Comparison of ENCODE assay signal across 15 cellular contexts in the genomic region with DNA sequence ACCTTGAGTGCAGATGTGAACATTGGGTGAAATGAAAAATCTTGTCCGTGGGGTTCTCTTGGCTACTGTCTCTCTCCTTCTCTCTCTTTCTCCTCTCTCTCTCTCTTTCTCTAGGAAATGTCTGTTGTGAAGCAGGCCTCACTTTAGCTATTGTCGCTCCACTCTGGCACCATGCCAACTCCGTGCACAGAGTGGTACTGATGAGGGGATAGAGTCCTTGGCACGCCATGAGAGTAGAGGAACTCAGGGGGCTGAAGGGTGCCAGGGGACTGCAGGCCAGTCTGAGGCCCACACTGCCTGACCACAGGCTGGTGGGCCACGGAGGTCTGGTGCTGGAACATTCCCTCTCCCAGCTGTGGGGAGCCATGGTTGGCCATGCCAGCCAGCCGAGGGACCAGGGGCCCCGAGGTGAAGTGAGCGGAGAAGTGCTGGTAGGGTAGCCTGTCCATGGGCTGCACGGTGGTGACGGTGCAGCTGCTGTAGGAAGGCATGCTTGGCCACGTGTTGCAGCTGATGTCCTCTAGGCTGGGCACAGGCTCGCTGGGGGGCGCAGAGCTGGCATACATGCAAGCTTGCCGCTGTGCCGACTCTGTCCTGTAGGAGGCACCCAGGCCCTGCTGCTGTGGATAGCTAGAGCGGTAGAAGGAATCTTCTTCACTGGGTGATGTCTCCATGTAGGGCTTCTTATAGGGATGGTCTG. TPM values are rescaled to one million over a fixed set of nuclear protein-coding genes. Genes with fewer than 3 reads are reported as not detected.
DNase-seq lines count a peak whose midpoint lies in the region; ATAC-seq and TF ChIP-seq lines count a peak whose summit lies in the region.
"Had no signal": no experiment of that assay in that cellular context is flagged by ENCODE, and none has a peak within 500 bp of the region (broad histone marks: within the 10 kb centered on the region; RNA-seq: fewer than 3 reads in every experiment).

No MANE protein-coding gene starts in this region.

- no TSS peak for BruUV-seq in mammary epithelial cell (replicated peaks; lab: Mats Ljungman, UMichigan)

- TF ChIP-seq CTCF in GM12875 (IDR thresholded peaks at IDR 0.05; ENCODE audit: borderline replicate concordance, insufficient read depth, low read depth, low read length) (peak; percentile 56), mammary epithelial cell (conservative IDR thresholded peaks at IDR 0.05 in 1 of 2, IDR thresholded peaks at IDR 0.05 in 1 of 2; ENCODE audit: extremely low read depth in 1 of 2, insufficient read depth in 1 of 2, low read depth in 1 of 2, low read length in 2 of 2) (no peak)

- H3K4me3 Mint-ChIP-seq in T-helper 17 cell: no peak overlapping the region
- H3K4me3 Mint-ChIP-seq: activated CD8-positive, alpha-beta memory T cell treated with anti-CD3 and anti-CD28 coated beads, Interleukin-2, amount 10 ng/mL, durations not matched to agents 7 days and 5 days; CD4-positive, alpha-beta memory T cell had no signal

- no peak overlapping the region for H3K4me2 ChIP-seq in mammary epithelial cell (ENCODE audit: insufficient read depth, low read depth, low read length)

- no peak overlapping the region for H3K4me3 ChIP-seq in GM12875 (ENCODE audit: low read depth, low read length)
- no peak overlapping the region for H3K4me3 ChIP-seq in right cardiac atrium (ENCODE audit: low read length)
- H3K4me3 ChIP-seq in mammary epithelial cell (replicated peaks in 1 of 3; ENCODE audit: insufficient read depth in 1 of 3, low read depth in 2 of 3, low read length in 3 of 3): no peak overlapping the region

- no peak overlapping the region for H3K27ac Mint-ChIP-seq in T-helper 17 cell
- H3K27ac Mint-ChIP-seq: activated CD8-positive, alpha-beta memory T cell treated with anti-CD3 and anti-CD28 coated beads, Interleukin-2, amount 10 ng/mL, durations not matched to agents 7 days and 5 days; CD4-positive, alpha-beta memory T cell had no signal

- H3K36me3 ChIP-seq in mammary epithelial cell (ENCODE audit: insufficient read depth, low read length): no peaks in the 10 kb centered on the region

- intact Hi-C loops in right cardiac atrium (cut with DNase I): loop anchor here in 1 of 4 donors (10.0 kb wide), 1 partner anchor 191 kb away; no protein-coding TSS in a partner anchor
- intact Hi-C loops in mammary epithelial cell (cut with micrococcal nuclease): no loop called here

- no peak overlapping the region for H3K9ac ChIP-seq in mammary epithelial cell (ENCODE audit: insufficient read depth, low read length)

- dilution Hi-C loops in mammary epithelial cell (cut with HindIII; ENCODE audit: low sequenced_read_pairs): no loop called here

- no peaks in the 10 kb centered on the region for H3K36me3 Mint-ChIP-seq in T-helper 17 cell (ENCODE audit: low read depth)
- H3K36me3 Mint-ChIP-seq: activated CD8-positive, alpha-beta memory T cell treated with anti-CD3 and anti-CD28 coated beads, Interleukin-2, amount 10 ng/mL, durations not matched to agents 7 days and 5 days; CD4-positive, alpha-beta memory T cell had no signal

- ATAC-seq in right cardiac atrium (peak; percentile 52 to 56), HG03439 (IDR thresholded peaks at IDR 0.05; ENCODE audit: unreplicated experiment) (no peak), T-helper 17 cell (no peak)
- ATAC-seq: activated CD8-positive, alpha-beta memory T cell treated with anti-CD3 and anti-CD28 coated beads, Interleukin-2, amount 10 ng/mL, durations not matched to agents 7 days and 5 days had no signal

- CTCF ChIA-PET in mammary epithelial cell (lab: Charles Lee; ENCODE audit: low non-redundant PET): no interaction called here

- DNase-seq in ACHN: peak; percentile 57
- peak; percentile 17 for DNase-seq in RPMI8226
- DNase-seq in right cardiac atrium: peak in 2 of 3 donors; percentile 69 to 72
- no peak for DNase-seq in mammary epithelial cell
- no peak for DNase-seq in NCI-H524 (lab: John Stamatoyannopoulos, UW)
- no peak for DNase-seq in T-helper 17 cell
- DNase-seq: activated CD8-positive, alpha-beta memory T cell treated with anti-CD3 and anti-CD28 coated beads, Interleukin-2, amount 10 ng/mL, durations not matched to agents 7 days and 5 days; aorta; CD4-positive, alpha-beta memory T cell; NCI-H510A treated with DMSO at 0.1 percent for 48 hours had no signal

- H4K20me1 ChIP-seq in mammary epithelial cell (ENCODE audit: insufficient read depth, low read length): no peaks in the 10 kb centered on the region

- H3K27me3 ChIP-seq in right cardiac atrium (ENCODE audit: control insufficient read depth, insufficient read depth): no peaks in the 10 kb centered on the region
- H3K27me3 ChIP-seq in mammary epithelial cell (ENCODE audit: insufficient read depth, low read length): no peaks in the 10 kb centered on the region

- H3K9me3 ChIP-seq in right cardiac atrium (ENCODE audit: control insufficient read depth, low read length) (no peaks in the 10 kb centered on the region), mammary epithelial cell (replicated peaks; ENCODE audit: insufficient read depth, low read length) (peaks cover 17% of the 10 kb centered on the region), T-helper 17 cell (ENCODE audit: control insufficient read depth, low read length, poor library complexity, severe bottlenecking) (no peaks in the 10 kb centered on the region)

- H3K4me1 ChIP-seq in right cardiac atrium (ENCODE audit: control insufficient read depth, insufficient read depth, low read length): no peaks in the 10 kb centered on the region
- no peaks in the 10 kb centered on the region for H3K4me1 ChIP-seq in mammary epithelial cell (ENCODE audit: insufficient read depth, low read length)

- no peak overlapping the region for H2AFZ ChIP-seq in mammary epithelial cell (ENCODE audit: low read depth, low read length)

- in situ Hi-C loops in ACHN (cut with HindIII; ENCODE audit: low pct_ligation_motif_present, low pct_unique_long_range_greater_than_20kb, low sequenced_read_pairs): no loop called here
- in situ Hi-C loops in mammary epithelial cell (cut with MboI; ENCODE audit: low sequenced_read_pairs in 2 of 2): no loop called here

- H3K27ac ChIP-seq in right cardiac atrium (ENCODE audit: low read length) (no peak overlapping the region), mammary epithelial cell (ENCODE audit: insufficient read depth, low read depth, low read length) (no peak overlapping the region)

- H3K4me1 Mint-ChIP-seq in T-helper 17 cell: no peaks in the 10 kb centered on the region
- H3K4me1 Mint-ChIP-seq: activated CD8-positive, alpha-beta memory T cell treated with anti-CD3 and anti-CD28 coated beads, Interleukin-2, amount 10 ng/mL, durations not matched to agents 7 days and 5 days; CD4-positive, alpha-beta memory T cell had no signal

- H3K27me3 Mint-ChIP-seq in T-helper 17 cell: peaks cover 5% of the 10 kb centered on the region
- H3K27me3 Mint-ChIP-seq: activated CD8-positive, alpha-beta memory T cell treated with anti-CD3 and anti-CD28 coated beads, Interleukin-2, amount 10 ng/mL, durations not matched to agents 7 days and 5 days had no signal

- 55% methylated on average over 16 of the region's 16 CpGs for WGBS in right cardiac atrium
- WGBS in mammary epithelial cell (ENCODE audit: low coverage, missing lambda C conversion rate): 74% methylated on average over 11 of the region's 16 CpGs

- H3K79me2 ChIP-seq in mammary epithelial cell (ENCODE audit: insufficient read depth, low read length): no peaks in the 10 kb centered on the region

RNA-seq across cellular contexts. Expression of a gene that starts 50.4 kb away (rescaled TPM):
- 100 to 1,000 TPM; 181 to 275 (median 191) TPM for total RNA-seq in right cardiac atrium
- polyA plus RNA-seq in right cardiac atrium: 97.3 TPM
- total RNA-seq in mammary epithelial cell: not detected
- not detected for polyA plus RNA-seq in mammary epithelial cell
- not detected for polyA minus RNA-seq in mammary epithelial cell
- not detected for total RNA-seq in T-helper 17 cell
- total RNA-seq: activated CD8-positive, alpha-beta memory T cell treated with anti-CD3 and anti-CD28 coated beads, Interleukin-2, amount 10 ng/mL, durations not matched to agents 7 days and 5 days; CD4-positive, alpha-beta memory T cell; endothelial cell of umbilical vein; T-helper 1 cell treated with Interleukin-12 subunit alpha and Interleukin-12 subunit beta and Interleukin-4 antibody, amounts not matched to agents 30 ng/mL and 1 ng/mL, for 36 hours had no signal
- polyA plus RNA-seq: CD4-positive, alpha-beta memory T cell; endothelial cell of umbilical vein; neural cell had no signal

Comparison
In these comparisons a context has a peak if more than half of its experiments do, and no peak if none do; other contexts are left out.
1. DNase-seq: peak in ACHN (single experiment), RPMI8226 (single experiment) and right cardiac atrium (2 of 3); none in mammary epithelial cell (single experiment), NCI-H524 (0 of 2) and T-helper 17 cell (0 of 3).
2. ATAC-seq: peak in right cardiac atrium (2 of 2); none in HG03439 (single experiment) and T-helper 17 cell (single experiment).
3. RNA of a gene that starts 50.4 kb away (total RNA-seq): 181 to 275 TPM in right cardiac atrium; not detected in mammary epithelial cell and not detected in T-helper 17 cell; every median in the first group is over 100 times any median in the second.